ENCODE assay signal across 19 cellular contexts in genomic region chr5:69503144-69503488, GRCh38. TPM values are rescaled to one million over a fixed set of nuclear protein-coding genes. Genes with fewer than 3 reads are reported as not detected.
DNase-seq lines count a peak whose midpoint lies in the region; ATAC-seq, FAIRE-seq and TF ChIP-seq lines count a peak whose summit lies in the region.
"Had no signal": no experiment of that assay in that cellular context is flagged by ENCODE, and none has a peak within 500 bp of the region (broad histone marks: within the 10 kb centered on the region; RNA-seq: fewer than 3 reads in every experiment).

No MANE protein-coding gene starts in this region.

- H2AFZ ChIP-seq in keratinocyte (ENCODE audit: control insufficient read depth, low read length): peak overlapping the region; percentile 70

- peak overlapping the region; percentile 20; the same call in 1 of the 2 replicates for H3K4me3 ChIP-seq in HUES6 (ENCODE audit: low read depth, low read length)
- peak overlapping the region in 1 of 3 experiments; percentile 3 for H3K4me3 ChIP-seq in keratinocyte (ENCODE audit: control insufficient read depth in 2 of 3, extremely low read depth in 1 of 3, insufficient read depth in 2 of 3, low read depth in 1 of 3, low read length in 3 of 3)
- H3K4me3 ChIP-seq in naive thymus-derived CD4-positive, alpha-beta T cell (ENCODE audit: low read length): no peak overlapping the region
- H3K4me3 ChIP-seq: BLaER1, vagina had no signal

- peak; percentile 51; the same call in 1 of the 2 replicates for ATAC-seq in WTC11
- ATAC-seq in naive thymus-derived CD4-positive, alpha-beta T cell: no peak

- POLR2A ChIA-PET in WTC11 (lab: Charles Lee): no interaction called here
- POLR2A ChIA-PET in naive thymus-derived CD4-positive, alpha-beta T cell (lab: Charles Lee): no interaction called here

- H3K27me3 Mint-ChIP-seq in WTC11 (ENCODE audit: low read depth): no peaks in the 10 kb centered on the region
- H3K27me3 Mint-ChIP-seq in type B pancreatic cell: no peaks in the 10 kb centered on the region
- H3K27me3 Mint-ChIP-seq in naive thymus-derived CD4-positive, alpha-beta T cell: peaks cover 8 to 15% (median 14%) of the 10 kb centered on the region in 5 donors

- H3K4me1 ChIP-seq in HUES6 (ENCODE audit: control insufficient read depth, insufficient read depth, low read length) (peaks cover 31% of the 10 kb centered on the region), keratinocyte (ENCODE audit: control insufficient read depth, extremely low read depth, insufficient read depth, low read length) (peaks cover 22% of the 10 kb centered on the region)
- H3K4me1 ChIP-seq in naive thymus-derived CD4-positive, alpha-beta T cell (ENCODE audit: control insufficient read depth in 2 of 2, insufficient read depth in 2 of 2, low read length in 2 of 2): no peaks in the 10 kb centered on the region
- H3K4me1 ChIP-seq: BLaER1, vagina had no signal

- dilution Hi-C loops in keratinocyte (cut with MboI; ENCODE audit: extremely low pct_ligation_motif_present, low sequenced_read_pairs): no loop called here

- H3K27ac Mint-ChIP-seq in WTC11: peak overlapping the region; percentile 81
- H3K27ac Mint-ChIP-seq in type B pancreatic cell: peak overlapping the region; percentile 97
- no peak overlapping the region for H3K27ac Mint-ChIP-seq in naive thymus-derived CD4-positive, alpha-beta T cell
- H3K27ac Mint-ChIP-seq: activated naive CD8-positive, alpha-beta T cell treated with anti-CD3 and anti-CD28 coated beads for 36 hours had no signal

- intact Hi-C loops in naive thymus-derived CD4-positive, alpha-beta T cell (cut with micrococcal nuclease): no loop called here

- H3K27me3 ChIP-seq in HUES6 (ENCODE audit: control insufficient read depth, insufficient read depth, low read length) (no peaks in the 10 kb centered on the region), keratinocyte (ENCODE audit: control insufficient read depth, extremely low read depth, insufficient read depth, low read length) (no peaks in the 10 kb centered on the region)
- H3K27me3 ChIP-seq in naive thymus-derived CD4-positive, alpha-beta T cell (ENCODE audit: control insufficient read depth in 2 of 2, insufficient read depth in 2 of 2, low read length in 2 of 2): peaks cover 0 to 4% of the 10 kb centered on the region in 2 donors
- H3K27me3 ChIP-seq: BLaER1, vagina had no signal

- H3K9ac ChIP-seq in HUES6 (ENCODE audit: low read length): peak overlapping the region; percentile 81
- peak overlapping the region; percentile 36 for H3K9ac ChIP-seq in keratinocyte (ENCODE audit: control insufficient read depth, extremely low read depth, insufficient read depth, low read length)
- H3K9ac ChIP-seq: BLaER1 had no signal

- H3K27ac ChIP-seq in HUES6 (ENCODE audit: low read depth, low read length): peak overlapping the region; percentile 97
- peak overlapping the region; percentile 92 for H3K27ac ChIP-seq in keratinocyte (ENCODE audit: control insufficient read depth, insufficient read depth, low read length)
- H3K27ac ChIP-seq in naive thymus-derived CD4-positive, alpha-beta T cell (ENCODE audit: low read depth, low read length): no peak overlapping the region
- H3K27ac ChIP-seq: BLaER1, HL-60, vagina had no signal

- H4K20me1 ChIP-seq in keratinocyte (ENCODE audit: control insufficient read depth, extremely low read depth, insufficient read depth, low read length): no peaks in the 10 kb centered on the region
- H4K20me1 ChIP-seq: BLaER1 had no signal

- no peak for FAIRE-seq in keratinocyte (lab: Jason Lieb, UNC)
- FAIRE-seq: small intestine had no signal

- no peak for DNase-seq in WTC11 (ENCODE audit: low spot score)
- DNase-seq in keratinocyte (ENCODE audit: low read depth, low spot score): no peak
- DNase-seq in type B pancreatic cell (ENCODE audit: extremely low spot score, unreplicated experiment): no peak
- DNase-seq in EL: no peak
- no peak for DNase-seq in naive thymus-derived CD4-positive, alpha-beta T cell
- DNase-seq in activated T-cell treated with anti-CD3 and anti-CD28 coated beads for 4 hours: no peak
- DNase-seq: activated CD4-positive, alpha-beta T cell treated with anti-CD3 and anti-CD28 coated beads for 1 hour; activated naive CD8-positive, alpha-beta T cell treated with anti-CD3 and anti-CD28 coated beads for 36 hours; activated T-cell treated with anti-CD3 and anti-CD28 coated beads, Interleukin-2, amount 50 U/mL, for 1 hour; caudate nucleus; NCI-H2029; occipital lobe; Right ventricle myocardium superior; stimulated activated naive CD4-positive, alpha-beta T cell had no signal

- CTCF ChIA-PET in WTC11 (lab: Charles Lee): no interaction called here
- CTCF ChIA-PET in naive thymus-derived CD4-positive, alpha-beta T cell (lab: Charles Lee): no interaction called here

- H3K9me3 Mint-ChIP-seq in WTC11: no peaks in the 10 kb centered on the region
- H3K9me3 Mint-ChIP-seq in type B pancreatic cell: no peaks in the 10 kb centered on the region
- peaks cover 0 to 2% (median 0%) of the 10 kb centered on the region in 11 donors for H3K9me3 Mint-ChIP-seq in naive thymus-derived CD4-positive, alpha-beta T cell
- H3K9me3 Mint-ChIP-seq: activated naive CD8-positive, alpha-beta T cell treated with anti-CD3 and anti-CD28 coated beads for 36 hours had no signal

- H3K9me3 ChIP-seq in HUES6 (ENCODE audit: control insufficient read depth, insufficient read depth, low read depth, low read length): no peaks in the 10 kb centered on the region
- H3K9me3 ChIP-seq in keratinocyte (ENCODE audit: control insufficient read depth, low read depth, low read length): no peaks in the 10 kb centered on the region
- no peaks in the 10 kb centered on the region for H3K9me3 ChIP-seq in naive thymus-derived CD4-positive, alpha-beta T cell (ENCODE audit: control insufficient read depth in 2 of 3, low read length in 3 of 3)
- H3K9me3 ChIP-seq: BLaER1, vagina had no signal

- H3K4me1 Mint-ChIP-seq in WTC11: peaks cover 38% of the 10 kb centered on the region
- H3K4me1 Mint-ChIP-seq in type B pancreatic cell (ENCODE audit: unreplicated experiment): peaks cover 10% of the 10 kb centered on the region
- no peaks in the 10 kb centered on the region for H3K4me1 Mint-ChIP-seq in naive thymus-derived CD4-positive, alpha-beta T cell
- H3K4me1 Mint-ChIP-seq: activated naive CD8-positive, alpha-beta T cell treated with anti-CD3 and anti-CD28 coated beads for 36 hours had no signal

- H3K36me3 Mint-ChIP-seq in WTC11 (peaks cover 24% of the 10 kb centered on the region), type B pancreatic cell (peaks cover 4% of the 10 kb centered on the region)
- no peaks in the 10 kb centered on the region for H3K36me3 Mint-ChIP-seq in naive thymus-derived CD4-positive, alpha-beta T cell
- H3K36me3 Mint-ChIP-seq: activated naive CD8-positive, alpha-beta T cell treated with anti-CD3 and anti-CD28 coated beads for 36 hours had no signal

- peak overlapping the region; percentile 80 for H3K4me2 ChIP-seq in keratinocyte (ENCODE audit: control insufficient read depth, extremely low read depth, insufficient read depth, low read depth, low read length)
- H3K4me2 ChIP-seq: BLaER1 had no signal

- no peaks in the 10 kb centered on the region for H3K79me2 ChIP-seq in keratinocyte (ENCODE audit: control insufficient read depth, insufficient read depth, low read length)

- H3K4me3 Mint-ChIP-seq in WTC11 (no peak overlapping the region), type B pancreatic cell (no peak overlapping the region)
- H3K4me3 Mint-ChIP-seq in naive thymus-derived CD4-positive, alpha-beta T cell: no peak overlapping the region
- H3K4me3 Mint-ChIP-seq: activated naive CD8-positive, alpha-beta T cell treated with anti-CD3 and anti-CD28 coated beads for 36 hours had no signal

- H3K36me3 ChIP-seq in HUES6 (ENCODE audit: control insufficient read depth, insufficient read depth, low read length): peaks cover 30% of the 10 kb centered on the region
- H3K36me3 ChIP-seq in keratinocyte (ENCODE audit: control insufficient read depth in 2 of 2, extremely low read depth in 1 of 2, insufficient read depth in 2 of 2, low read length in 2 of 2): no peaks in the 10 kb centered on the region
- H3K36me3 ChIP-seq in naive thymus-derived CD4-positive, alpha-beta T cell (ENCODE audit: control insufficient read depth in 2 of 3, insufficient read depth in 3 of 3, low read length in 3 of 3): no peaks in the 10 kb centered on the region
- H3K36me3 ChIP-seq: BLaER1, vagina had no signal

- no peaks in the 10 kb centered on the region for H3K9me1 ChIP-seq in keratinocyte (ENCODE audit: control insufficient read depth, extremely low read depth, insufficient read depth, low read length)

- TF ChIP-seq CTCF in WTC11 (IDR thresholded peaks at IDR 0.05) (no peak), keratinocyte (optimal IDR thresholded peaks at IDR 0.05 in 1 of 3, IDR thresholded peaks at IDR 0.05 in 1 of 3, conservative IDR thresholded peaks at IDR 0.05 in 1 of 3; ENCODE audit: extremely low read depth in 1 of 3, insufficient read depth in 2 of 3, low read length in 3 of 3) (no peak), type B pancreatic cell (conservative IDR thresholded peaks at IDR 0.05) (no peak)

RNA-seq across cellular contexts. Expression of gene OCLN, which starts 10.5 kb away (rescaled TPM):
- total RNA-seq in WTC11 (2021): 58.3 to 73.2 TPM (median 70.6 TPM) in 3 replicates
- polyA plus RNA-seq in keratinocyte: 3.5 to 4.6 TPM (median 4.6 TPM) in 3 replicates
- polyA plus RNA-seq in keratinocyte (2011; ENCODE audit: low read depth): 203 TPM
- 1.0 and 3.3 TPM in 2 replicates for polyA plus RNA-seq in keratinocyte (2011; cell fraction: cytosol; rRNA removed)
- 5.5 and 13.0 TPM in 2 replicates for polyA plus RNA-seq in keratinocyte (2011; cell fraction: nucleus; rRNA removed)
- polyA plus RNA-seq in keratinocyte (2012; ENCODE audit: low replicate concordance): 3.6 and 51.3 TPM in 2 replicates
- 3.5 to 18.1 TPM (median 9.0 TPM) in 3 replicates for polyA minus RNA-seq in keratinocyte
- 2.9 TPM for polyA minus RNA-seq in keratinocyte (2011; cell fraction: cytosol; rRNA and poly(A)+ RNA removed)
- polyA minus RNA-seq in keratinocyte (2011; cell fraction: nucleus; rRNA and poly(A)+ RNA removed): 15.9 and 21.0 TPM in 2 replicates
- 57.5 and 135 TPM in 2 replicates for total RNA-seq in type B pancreatic cell (ENCODE audit: low replicate concordance)
- 1 to 10 TPM in 4 of 5 experiments, under 1 TPM in 1; 0.44 to 8.5 (median 6.2) TPM for total RNA-seq in naive thymus-derived CD4-positive, alpha-beta T cell
- polyA plus RNA-seq in naive thymus-derived CD4-positive, alpha-beta T cell: under 1 TPM; 0.07 to 0.12 TPM

RNA-seq across cellular contexts. Expression of gene GTF2H2C, which starts 56.9 kb away (rescaled TPM):
- total RNA-seq in WTC11 (2021) (47.2 to 54.2 TPM (median 51.3 TPM) in 3 replicates), type B pancreatic cell (ENCODE audit: low replicate concordance) (23.6 and 40.7 TPM in 2 replicates)
- 17.5 to 37.3 TPM (median 21.0 TPM) in 3 replicates for polyA plus RNA-seq in keratinocyte
- 133 TPM for polyA plus RNA-seq in keratinocyte (2011; ENCODE audit: low read depth)
- polyA plus RNA-seq in keratinocyte (2011; cell fraction: cytosol; rRNA removed): 12.8 and 28.9 TPM in 2 replicates
- polyA plus RNA-seq in keratinocyte (2011; cell fraction: nucleus; rRNA removed): 35.4 and 40.0 TPM in 2 replicates
- 11.2 and 20.0 TPM in 2 replicates for polyA plus RNA-seq in keratinocyte (2012; ENCODE audit: low replicate concordance)
- polyA minus RNA-seq in keratinocyte: 8.6 to 23.1 TPM (median 8.9 TPM) in 3 replicates
- polyA minus RNA-seq in keratinocyte (2011; cell fraction: cytosol; rRNA and poly(A)+ RNA removed): 9.8 TPM
- polyA minus RNA-seq in keratinocyte (2011; cell fraction: nucleus; rRNA and poly(A)+ RNA removed): 16.2 and 33.0 TPM in 2 replicates
- total RNA-seq in naive thymus-derived CD4-positive, alpha-beta T cell: 10 to 100 TPM; 30.8 to 52.2 (median 42.6) TPM
- polyA plus RNA-seq in naive thymus-derived CD4-positive, alpha-beta T cell: 10 to 100 TPM; 17.3 to 17.6 TPM

Comparison
In these comparisons a context has a peak if more than half of its experiments do, and no peak if none do; other contexts are left out.
1. H3K27ac Mint-ChIP-seq: peak in WTC11 (single experiment) and type B pancreatic cell (single experiment); none in naive thymus-derived CD4-positive, alpha-beta T cell (0 of 9).